Comparison of ENCODE assay signal across 12 cellular contexts in genomic region chr17:75679706-75680201, GRCh38. TPM values are rescaled to one million over a fixed set of nuclear protein-coding genes. Genes with fewer than 3 reads are reported as not detected.
A peak's percentile ranks its signal among the peaks of the same experiment; 100 is the strongest.
DNase-seq lines count a peak whose midpoint lies in the region; ATAC-seq lines count a peak whose summit lies in the region.
"Had no signal": no experiment of that assay in that cellular context is flagged by ENCODE, and none has a peak within 500 bp of the region (broad histone marks: within the 10 kb centered on the region; RNA-seq: fewer than 3 reads in every experiment).

No MANE protein-coding gene starts in this region.

- intact Hi-C loops in Right ventricle myocardium inferior (cut with DNase I): loop anchor here (2.0 kb wide), 1 partner anchor 69 kb away; no protein-coding TSS in a partner anchor
- intact Hi-C loops in cardiac septum (cut with DNase I): loop anchor here (2.0 kb wide), 1 partner anchor 69 kb away; no protein-coding TSS in a partner anchor

- DNase-seq in Right ventricle myocardium inferior (ENCODE audit: missing footprints): no peak
- no peak for DNase-seq in cardiac septum (ENCODE audit: low spot score)
- DNase-seq in dermis blood vessel endothelial cell: peak; percentile 83
- peak; percentile 54 for DNase-seq in medulla oblongata (ENCODE audit: extremely low spot score)
- DNase-seq in stimulated activated CD4-positive, alpha-beta T cell treated with anti-CD3 and anti-CD28 coated beads, Interleukin-2, amount 100 ng/mL, for 48 hours: no peak
- DNase-seq in kidney glomerular epithelial cell (lab: John Stamatoyannopoulos, UW): no peak
- DNase-seq: activated CD8-positive, alpha-beta memory T cell treated with anti-CD3 and anti-CD28 coated beads, Interleukin-2, amount 10 ng/mL, durations not matched to agents 7 days and 5 days; erythroblast; NCI-H524 treated with DMSO at 0.1 percent for 48 hours; stimulated activated naive CD8-positive, alpha-beta T cell treated with anti-CD3 and anti-CD28 coated beads, Interleukin-15, amount 100 ng/mL, for 72 hours had no signal

- ATAC-seq in Right ventricle myocardium inferior (peak; percentile 62), GM18520 (IDR thresholded peaks at IDR 0.05; ENCODE audit: unreplicated experiment) (no peak), GM19351 (IDR thresholded peaks at IDR 0.05; ENCODE audit: unreplicated experiment) (no peak)
- ATAC-seq: activated CD8-positive, alpha-beta memory T cell treated with anti-CD3 and anti-CD28 coated beads, Interleukin-2, amount 10 ng/mL, durations not matched to agents 7 days and 5 days; stimulated activated naive CD8-positive, alpha-beta T cell treated with anti-CD3 and anti-CD28 coated beads, Interleukin-15, amount 100 ng/mL, for 72 hours had no signal

RNA-seq across cellular contexts. Expression of gene SAP30BP, which starts 12.6 kb away (rescaled TPM):
- total RNA-seq in Right ventricle myocardium inferior: 47.4 TPM
- total RNA-seq in cardiac septum: 47.2 TPM
- total RNA-seq in dermis blood vessel endothelial cell: 68.2 and 84.7 TPM in 2 replicates

RNA-seq across cellular contexts. Expression of gene RECQL5, which starts 12.8 kb away (rescaled TPM):
- total RNA-seq in Right ventricle myocardium inferior (15.9 TPM), cardiac septum (11.3 TPM), dermis blood vessel endothelial cell (14.6 and 16.2 TPM in 2 replicates)

RNA-seq across cellular contexts. Expression of gene ITGB4, which starts 41.5 kb away (rescaled TPM):
- total RNA-seq in Right ventricle myocardium inferior (7.5 TPM), cardiac septum (5.7 TPM), dermis blood vessel endothelial cell (34.4 and 125 TPM in 2 replicates)

RNA-seq across cellular contexts. Expression of gene SMIM5, which starts 46.5 kb away (rescaled TPM):
- total RNA-seq in Right ventricle myocardium inferior (11.4 TPM), cardiac septum (1.7 TPM), dermis blood vessel endothelial cell (0.09 TPM in 1 of 2 replicates, not detected in the other)

Comparison
In these comparisons a context has a peak if more than half of its experiments do, and no peak if none do; other contexts are left out.
1. DNase-seq: peak in dermis blood vessel endothelial cell (single experiment) and medulla oblongata (single experiment); none in Right ventricle myocardium inferior (single experiment), cardiac septum (single experiment), stimulated activated CD4-positive, alpha-beta T cell treated with anti-CD3 and anti-CD28 coated beads, Interleukin-2, amount 100 ng/mL, for 48 hours (0 of 2) and kidney glomerular epithelial cell (single experiment).